2 cellular contexts compared by ENCODE assay signal in genomic region chr5:137743031-137743640, GRCh38.
TF ChIP-seq lines count a peak whose summit lies in the region.

No MANE protein-coding gene starts in this region.

TF ChIP-seq in GM23338, 12 proteins besides CTCF, POLR2A, EP300 and RAD21 (continued from another document):
- TF ChIP-seq REST (IDR thresholded peaks at IDR 0.05; ENCODE audit: unreplicated experiment) (no peak), EZH2 (IDR thresholded peaks at IDR 0.05; ENCODE audit: low read depth, unreplicated experiment) (no peak), ZNF114 (CRISPR knock-in tag; IDR thresholded peaks at IDR 0.05) (no peak), ZNF462 (CRISPR knock-in tag; IDR thresholded peaks at IDR 0.05) (no peak)

TF ChIP-seq in SK-N-SH treated with all-trans-retinoic acid at 6 μM for 48 hours, 23 proteins besides CTCF, POLR2A, EP300 and RAD21 (continued from another document):
- TF ChIP-seq ZNF70 (CRISPR knock-in tag; IDR thresholded peaks at IDR 0.05) (no peak), TOX (CRISPR knock-in tag; IDR thresholded peaks at IDR 0.05; ENCODE audit: borderline replicate concordance) (no peak), SNAI2 (CRISPR knock-in tag; IDR thresholded peaks at IDR 0.05) (no peak), OSR1 (CRISPR knock-in tag; IDR thresholded peaks at IDR 0.05) (no peak), GLIS3 (CRISPR knock-in tag; IDR thresholded peaks at IDR 0.05) (no peak), ARNTL (CRISPR knock-in tag; IDR thresholded peaks at IDR 0.05; ENCODE audit: borderline replicate concordance, low read depth) (no peak), BACH2 (CRISPR knock-in tag; IDR thresholded peaks at IDR 0.05; ENCODE audit: borderline replicate concordance) (no peak)
